ENCODE assay signal across 17 cellular contexts in genomic region chr2:64393611-64394010, GRCh38.
A peak's percentile ranks its signal among the peaks of the same experiment; 100 is the strongest.
DNase-seq lines count a peak whose midpoint lies in the region; ATAC-seq, FAIRE-seq and TF ChIP-seq lines count a peak whose summit lies in the region.
"Had no signal": no experiment of that assay in that cellular context is flagged by ENCODE, and none has a peak within 500 bp of the region (broad histone marks: within the 10 kb centered on the region; RNA-seq: fewer than 3 reads in every experiment).

No MANE protein-coding gene starts in this region.

- no peak for TF ChIP-seq POLR2A in HepG2 (IDR thresholded peaks at IDR 0.05; ENCODE audit: insufficient read depth in 1 of 2, low read depth in 2 of 2, low read length in 2 of 2)

- no peaks in the 10 kb centered on the region for H3K4me1 Mint-ChIP-seq in osteocyte (ENCODE audit: unreplicated experiment)

- H3K4me1 ChIP-seq in liver (ENCODE audit: control insufficient read depth in 4 of 4, insufficient read depth in 4 of 4, low read length in 3 of 4) (peaks cover 6 to 37% (median 29%) of the 10 kb centered on the region in 4 donors), HepG2 (ENCODE audit: insufficient read depth, low read length) (peaks cover 37% of the 10 kb centered on the region)

- H3K36me3 ChIP-seq in liver (ENCODE audit: control insufficient read depth in 4 of 4, insufficient read depth in 3 of 4, low read depth in 1 of 4, low read length in 3 of 4) (no peaks in the 10 kb centered on the region), HepG2 (replicated peaks in 1 of 2; ENCODE audit: control insufficient read depth in 1 of 2, insufficient read depth in 2 of 2, low read length in 2 of 2) (no peaks in the 10 kb centered on the region)

- H3K4me2 ChIP-seq in HepG2 (ENCODE audit: low read depth, low read length), result no peak overlapping the region

- no peak for FAIRE-seq in HepG2 (lab: Jason Lieb, UNC)
- FAIRE-seq: D721Med had no signal

- H3K9me3 Mint-ChIP-seq in osteocyte (ENCODE audit: unreplicated experiment), result peaks cover 8% of the 10 kb centered on the region

- TF ChIP-seq CTCF in liver (IDR thresholded peaks at IDR 0.05; ENCODE audit: low read depth, low read length, missing input control) (no peak), HepG2 (CRISPR knock-in tag; IDR thresholded peaks at IDR 0.05) (no peak), epithelial cell of esophagus (IDR thresholded peaks at IDR 0.05; ENCODE audit: insufficient read depth, low read depth, low read length, missing control alignments) (no peak), osteocyte (IDR thresholded peaks at IDR 0.05) (no peak)

- peaks cover under 1% of the 10 kb centered on the region for H3K36me3 Mint-ChIP-seq in osteocyte (ENCODE audit: unreplicated experiment)
- H3K36me3 Mint-ChIP-seq: CD14-positive monocyte had no signal

- H3K9me3 ChIP-seq in liver (ENCODE audit: control insufficient read depth in 4 of 4, low read length in 3 of 4) (no peaks in the 10 kb centered on the region), HepG2 (ENCODE audit: low read length) (0 out of 2 replicates have a peak, but pooled peaks cover 4% of the 10 kb centered on the region)

- H3K27ac ChIP-seq in liver (ENCODE audit: low read depth in 1 of 2, low read length in 2 of 2) (peak overlapping the region; percentile 2 to 68), HepG2 (ENCODE audit: extremely low read length, insufficient read depth, low read length) (no peak overlapping the region)
- H3K27ac ChIP-seq: 22Rv1 had no signal

- intact Hi-C loops in HepG2 (cut with micrococcal nuclease; ENCODE audit: unreplicated experiment), result no loop called here

- CTCF ChIA-PET in HepG2 (lab: Yijun Ruan, JAX; ENCODE audit: low intra/inter-chr PET ratio, low total read pairs), result no interaction called here

- H2AFZ ChIP-seq in HepG2 (ENCODE audit: low read length), result no peak overlapping the region

- ATAC-seq in HepG2, result no peak
- ATAC-seq: CD8-positive, alpha-beta T cell; HCT116 had no signal

- TF ChIP-seq RAD21 in liver (IDR thresholded peaks at IDR 0.05), result no peak
- TF ChIP-seq RAD21 in HepG2 (CRISPR knock-in tag; IDR thresholded peaks at IDR 0.05), result no peak

- H3K9ac ChIP-seq in liver (ENCODE audit: low read depth in 1 of 2, low read length in 2 of 2) (no peak overlapping the region), HepG2 (ENCODE audit: insufficient read depth, low read depth, low read length) (no peak overlapping the region)

- H4K20me1 ChIP-seq in HepG2 (ENCODE audit: insufficient read depth, low read length), result no peaks in the 10 kb centered on the region

- H3K4me3 Mint-ChIP-seq in osteocyte (ENCODE audit: unreplicated experiment), result no peak overlapping the region
- H3K4me3 Mint-ChIP-seq: CD14-positive monocyte; CD8-positive, alpha-beta T cell had no signal

- no peak for DNase-seq in HepG2 (ENCODE audit: low spot score)
- peak; percentile 78 for DNase-seq in epithelial cell of esophagus (ENCODE audit: low read depth)
- DNase-seq in osteocyte (ENCODE audit: extremely low spot score, unreplicated experiment), result peak; percentile 34
- DNase-seq in cerebellar cortex (ENCODE audit: low spot score), result no peak
- DNase-seq in GF-D8 (lab: John Stamatoyannopoulos, UW), result no peak
- no peak for DNase-seq in NCI-H526 (lab: John Stamatoyannopoulos, UW)
- DNase-seq in NCI-H146 (lab: John Stamatoyannopoulos, UW), result no peak
- DNase-seq: CD8-positive, alpha-beta T cell; COR-L47; DMS153; DND-41; GDM1 had no signal

- no peaks in the 10 kb centered on the region for H3K79me2 ChIP-seq in HepG2 (ENCODE audit: insufficient read depth, low read length)

- H3K4me3 ChIP-seq in liver (ENCODE audit: low read depth in 1 of 3, low read length in 3 of 3), result no peak overlapping the region
- no peak overlapping the region for H3K4me3 ChIP-seq in HepG2 (replicated peaks in 1 of 3; ENCODE audit: insufficient read depth in 1 of 3, low read depth in 2 of 3, low read length in 3 of 3)
- no peak overlapping the region for H3K4me3 ChIP-seq in epithelial cell of esophagus (ENCODE audit: low read length)

- in situ Hi-C loops in HepG2 (cut with HindIII; ENCODE audit: extremely low pct_ligation_motif_present, low pct_unique_long_range_greater_than_20kb), result no loop called here

- WGBS in liver, result 95% methylated on average over 1 of the region's 1 CpG
- WGBS in HepG2 (ENCODE audit: low lambda C conversion rate), result 87% methylated on average over 1 of the region's 1 CpG

- H3K27me3 ChIP-seq in liver (ENCODE audit: control insufficient read depth in 4 of 4, insufficient read depth in 4 of 4, low read length in 3 of 4) (no peaks in the 10 kb centered on the region), HepG2 (ENCODE audit: control insufficient read depth in 1 of 2, insufficient read depth in 2 of 2, low read length in 2 of 2) (no peaks in the 10 kb centered on the region)

- peaks cover 6% of the 10 kb centered on the region for H3K27me3 Mint-ChIP-seq in osteocyte (ENCODE audit: unreplicated experiment)

- BruUV-seq in HepG2 (replicated peaks; lab: Mats Ljungman, UMichigan), result no TSS peak

- TF ChIP-seq EP300 in HepG2 (IDR thresholded peaks at IDR 0.05; ENCODE audit: low read depth in 2 of 2, low read length in 2 of 2) (no peak), HepG2 (CRISPR knock-in tag; IDR thresholded peaks at IDR 0.05; ENCODE audit: borderline replicate concordance) (no peak)

- POLR2A ChIA-PET in HepG2 (lab: Yijun Ruan, JAX), result no interaction called here

- H3K27ac Mint-ChIP-seq in osteocyte (ENCODE audit: unreplicated experiment), result no peak overlapping the region
- H3K27ac Mint-ChIP-seq: CD14-positive monocyte; CD8-positive, alpha-beta T cell had no signal

TF ChIP-seq in liver, 16 proteins besides CTCF, POLR2A, EP300 and RAD21:
- TF ChIP-seq ZBTB33 (IDR thresholded peaks at IDR 0.05), result no peak
- TF ChIP-seq TAF1 (conservative IDR thresholded peaks at IDR 0.05), result no peak
- TF ChIP-seq JUND (IDR thresholded peaks at IDR 0.05), result no peak

TF ChIP-seq in HepG2, 621 proteins besides CTCF, POLR2A, EP300 and RAD21:
- TF ChIP-seq ZNF724P (CRISPR knock-in tag; IDR thresholded peaks at IDR 0.05; ENCODE audit: borderline replicate concordance) (no peak), MAFK (conservative IDR thresholded peaks at IDR 0.05 in 1 of 2, IDR thresholded peaks at IDR 0.05 in 1 of 2; ENCODE audit: low read length in 2 of 2) (no peak), ZNF264 (CRISPR knock-in tag; IDR thresholded peaks at IDR 0.05) (no peak), TBL1XR1 (IDR thresholded peaks at IDR 0.05; ENCODE audit: borderline replicate concordance, low read length, partially characterized antibody) (no peak), GMEB2 (CRISPR knock-in tag; IDR thresholded peaks at IDR 0.05; ENCODE audit: low read depth) (no peak)
TF ChIP-seq in HepG2: peak in this region for 0.

Comparison
In these comparisons a context has a peak if more than half of its experiments do, and no peak if none do; other contexts are left out.
1. DNase-seq: peak in epithelial cell of esophagus (single experiment) and osteocyte (single experiment); none in HepG2 (single experiment), cerebellar cortex (single experiment), GF-D8 (single experiment), NCI-H526 (0 of 2) and NCI-H146 (single experiment).